1 cellular context compared by ENCODE assay signal in the genomic region with DNA sequence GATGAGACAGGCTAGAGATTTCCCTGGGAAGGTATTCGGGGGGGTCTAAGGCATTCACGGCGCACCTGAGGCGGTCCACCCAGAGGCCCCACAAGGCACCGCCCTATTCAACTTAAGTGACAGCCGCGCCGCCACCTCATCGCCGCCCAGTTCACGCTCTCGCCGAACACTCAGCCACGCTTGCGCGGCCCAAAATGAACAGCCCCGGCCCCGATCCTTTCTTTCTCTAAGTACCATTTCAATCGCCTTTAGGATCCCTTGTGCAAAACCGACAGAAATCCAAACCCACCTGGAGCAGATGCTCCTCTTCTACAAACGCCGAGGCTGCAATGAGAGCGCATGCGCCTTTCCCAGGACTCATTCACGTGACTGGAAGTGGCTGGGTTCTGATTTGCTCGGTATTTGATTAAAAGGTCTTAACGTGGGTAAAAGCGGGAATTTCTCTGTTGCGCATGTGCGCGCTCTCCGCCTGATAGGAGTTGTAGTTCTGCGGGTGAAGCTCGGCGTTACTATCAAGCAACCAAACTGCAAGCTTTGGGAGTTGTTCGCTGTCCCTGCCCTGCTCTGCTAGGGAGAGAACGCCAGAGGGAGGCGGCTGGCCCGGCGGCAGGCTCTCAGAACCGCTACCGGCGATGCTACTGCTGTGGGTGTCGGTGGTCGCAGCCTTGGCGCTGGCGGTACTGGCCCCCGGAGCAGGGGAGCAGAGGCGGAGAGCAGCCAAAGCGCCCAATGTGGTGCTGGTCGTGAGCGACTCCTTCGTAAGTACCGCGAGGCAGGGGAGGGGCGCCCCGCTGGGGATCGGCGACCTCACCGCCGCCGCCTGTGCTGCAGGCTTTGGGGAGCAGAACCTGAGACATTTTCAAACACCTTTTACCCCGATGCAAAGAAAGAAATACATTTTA.
TF ChIP-seq lines count a peak whose summit lies in the region.

A gene with protein sequence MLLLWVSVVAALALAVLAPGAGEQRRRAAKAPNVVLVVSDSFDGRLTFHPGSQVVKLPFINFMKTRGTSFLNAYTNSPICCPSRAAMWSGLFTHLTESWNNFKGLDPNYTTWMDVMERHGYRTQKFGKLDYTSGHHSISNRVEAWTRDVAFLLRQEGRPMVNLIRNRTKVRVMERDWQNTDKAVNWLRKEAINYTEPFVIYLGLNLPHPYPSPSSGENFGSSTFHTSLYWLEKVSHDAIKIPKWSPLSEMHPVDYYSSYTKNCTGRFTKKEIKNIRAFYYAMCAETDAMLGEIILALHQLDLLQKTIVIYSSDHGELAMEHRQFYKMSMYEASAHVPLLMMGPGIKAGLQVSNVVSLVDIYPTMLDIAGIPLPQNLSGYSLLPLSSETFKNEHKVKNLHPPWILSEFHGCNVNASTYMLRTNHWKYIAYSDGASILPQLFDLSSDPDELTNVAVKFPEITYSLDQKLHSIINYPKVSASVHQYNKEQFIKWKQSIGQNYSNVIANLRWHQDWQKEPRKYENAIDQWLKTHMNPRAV (plus strand): TSS at position 455 of the 902 bp plus-strand sequence. CDS start 178 bp downstream, at position 633.
A gene (minus strand): TSS at position 331 of the 902 bp plus-strand sequence. CDS start 7,827 bp downstream, outside the sequence.

TF ChIP-seq in SK-N-SH, 30 proteins besides CTCF, POLR2A, EP300 and RAD21 (continued from another document):
- TF ChIP-seq, protein P1, sequence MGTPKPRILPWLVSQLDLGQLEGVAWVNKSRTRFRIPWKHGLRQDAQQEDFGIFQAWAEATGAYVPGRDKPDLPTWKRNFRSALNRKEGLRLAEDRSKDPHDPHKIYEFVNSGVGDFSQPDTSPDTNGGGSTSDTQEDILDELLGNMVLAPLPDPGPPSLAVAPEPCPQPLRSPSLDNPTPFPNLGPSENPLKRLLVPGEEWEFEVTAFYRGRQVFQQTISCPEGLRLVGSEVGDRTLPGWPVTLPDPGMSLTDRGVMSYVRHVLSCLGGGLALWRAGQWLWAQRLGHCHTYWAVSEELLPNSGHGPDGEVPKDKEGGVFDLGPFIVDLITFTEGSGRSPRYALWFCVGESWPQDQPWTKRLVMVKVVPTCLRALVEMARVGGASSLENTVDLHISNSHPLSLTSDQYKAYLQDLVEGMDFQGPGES (IDR thresholded peaks at IDR 0.05; ENCODE audit: low read depth, low read length), result no peak
- no peak for TF ChIP-seq MEF2A (IDR thresholded peaks at IDR 0.05; ENCODE audit: borderline replicate concordance, low read depth)
- TF ChIP-seq TAF1 (IDR thresholded peaks at IDR 0.05; ENCODE audit: borderline replicate concordance, low read depth, low read length), result peak; percentile 63; the same call in 1 of the 2 replicates
- peak; percentile 45; the same call in 1 of the 2 replicates for TF ChIP-seq GABPA (IDR thresholded peaks at IDR 0.05; ENCODE audit: low read depth)
- no peak for TF ChIP-seq RFX5 (IDR thresholded peaks at IDR 0.05; ENCODE audit: low read length)
- TF ChIP-seq, protein P2, sequence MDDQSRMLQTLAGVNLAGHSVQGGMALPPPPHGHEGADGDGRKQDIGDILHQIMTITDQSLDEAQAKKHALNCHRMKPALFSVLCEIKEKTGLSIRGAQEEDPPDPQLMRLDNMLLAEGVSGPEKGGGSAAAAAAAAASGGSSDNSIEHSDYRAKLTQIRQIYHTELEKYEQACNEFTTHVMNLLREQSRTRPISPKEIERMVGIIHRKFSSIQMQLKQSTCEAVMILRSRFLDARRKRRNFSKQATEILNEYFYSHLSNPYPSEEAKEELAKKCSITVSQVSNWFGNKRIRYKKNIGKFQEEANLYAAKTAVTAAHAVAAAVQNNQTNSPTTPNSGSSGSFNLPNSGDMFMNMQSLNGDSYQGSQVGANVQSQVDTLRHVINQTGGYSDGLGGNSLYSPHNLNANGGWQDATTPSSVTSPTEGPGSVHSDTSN (IDR thresholded peaks at IDR 0.05), result peak; percentile 76
- TF ChIP-seq EZH2phosphoT487 (IDR thresholded peaks at IDR 0.05; ENCODE audit: borderline replicate concordance, low read depth), result no peak
- TF ChIP-seq TEAD4 (IDR thresholded peaks at IDR 0.05; ENCODE audit: borderline replicate concordance, insufficient read depth), result no peak
- TF ChIP-seq ELF1 (IDR thresholded peaks at IDR 0.05), result peak; percentile 38; the same call in 1 of the 2 replicates
- TF ChIP-seq, protein P3, sequence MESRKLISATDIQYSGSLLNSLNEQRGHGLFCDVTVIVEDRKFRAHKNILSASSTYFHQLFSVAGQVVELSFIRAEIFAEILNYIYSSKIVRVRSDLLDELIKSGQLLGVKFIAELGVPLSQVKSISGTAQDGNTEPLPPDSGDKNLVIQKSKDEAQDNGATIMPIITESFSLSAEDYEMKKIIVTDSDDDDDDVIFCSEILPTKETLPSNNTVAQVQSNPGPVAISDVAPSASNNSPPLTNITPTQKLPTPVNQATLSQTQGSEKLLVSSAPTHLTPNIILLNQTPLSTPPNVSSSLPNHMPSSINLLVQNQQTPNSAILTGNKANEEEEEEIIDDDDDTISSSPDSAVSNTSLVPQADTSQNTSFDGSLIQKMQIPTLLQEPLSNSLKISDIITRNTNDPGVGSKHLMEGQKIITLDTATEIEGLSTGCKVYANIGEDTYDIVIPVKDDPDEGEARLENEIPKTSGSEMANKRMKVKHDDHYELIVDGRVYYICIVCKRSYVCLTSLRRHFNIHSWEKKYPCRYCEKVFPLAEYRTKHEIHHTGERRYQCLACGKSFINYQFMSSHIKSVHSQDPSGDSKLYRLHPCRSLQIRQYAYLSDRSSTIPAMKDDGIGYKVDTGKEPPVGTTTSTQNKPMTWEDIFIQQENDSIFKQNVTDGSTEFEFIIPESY (IDR thresholded peaks at IDR 0.05; ENCODE audit: borderline replicate concordance, low read depth), result peak; percentile 75
- no peak for TF ChIP-seq FOXM1 (IDR thresholded peaks at IDR 0.05; ENCODE audit: low read depth)
- no peak for TF ChIP-seq FOSL2 (IDR thresholded peaks at IDR 0.05; ENCODE audit: borderline replicate concordance, low read depth)
- TF ChIP-seq RCOR1 (IDR thresholded peaks at IDR 0.05; ENCODE audit: low read length), result no peak
- TF ChIP-seq POLR2AphosphoS5 (IDR thresholded peaks at IDR 0.05; ENCODE audit: low read depth, low read length), result peak; percentile 86
- no peak for TF ChIP-seq NFIC (IDR thresholded peaks at IDR 0.05; ENCODE audit: borderline replicate concordance)
- TF ChIP-seq YY1 (IDR thresholded peaks at IDR 0.05; ENCODE audit: low read depth), result peak; percentile 60; the same call in 1 of the 2 replicates
- TF ChIP-seq, protein P4, sequence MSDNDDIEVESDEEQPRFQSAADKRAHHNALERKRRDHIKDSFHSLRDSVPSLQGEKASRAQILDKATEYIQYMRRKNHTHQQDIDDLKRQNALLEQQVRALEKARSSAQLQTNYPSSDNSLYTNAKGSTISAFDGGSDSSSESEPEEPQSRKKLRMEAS (IDR thresholded peaks at IDR 0.05; ENCODE audit: low read depth), result peak; percentile 90
- TF ChIP-seq, protein P5, sequence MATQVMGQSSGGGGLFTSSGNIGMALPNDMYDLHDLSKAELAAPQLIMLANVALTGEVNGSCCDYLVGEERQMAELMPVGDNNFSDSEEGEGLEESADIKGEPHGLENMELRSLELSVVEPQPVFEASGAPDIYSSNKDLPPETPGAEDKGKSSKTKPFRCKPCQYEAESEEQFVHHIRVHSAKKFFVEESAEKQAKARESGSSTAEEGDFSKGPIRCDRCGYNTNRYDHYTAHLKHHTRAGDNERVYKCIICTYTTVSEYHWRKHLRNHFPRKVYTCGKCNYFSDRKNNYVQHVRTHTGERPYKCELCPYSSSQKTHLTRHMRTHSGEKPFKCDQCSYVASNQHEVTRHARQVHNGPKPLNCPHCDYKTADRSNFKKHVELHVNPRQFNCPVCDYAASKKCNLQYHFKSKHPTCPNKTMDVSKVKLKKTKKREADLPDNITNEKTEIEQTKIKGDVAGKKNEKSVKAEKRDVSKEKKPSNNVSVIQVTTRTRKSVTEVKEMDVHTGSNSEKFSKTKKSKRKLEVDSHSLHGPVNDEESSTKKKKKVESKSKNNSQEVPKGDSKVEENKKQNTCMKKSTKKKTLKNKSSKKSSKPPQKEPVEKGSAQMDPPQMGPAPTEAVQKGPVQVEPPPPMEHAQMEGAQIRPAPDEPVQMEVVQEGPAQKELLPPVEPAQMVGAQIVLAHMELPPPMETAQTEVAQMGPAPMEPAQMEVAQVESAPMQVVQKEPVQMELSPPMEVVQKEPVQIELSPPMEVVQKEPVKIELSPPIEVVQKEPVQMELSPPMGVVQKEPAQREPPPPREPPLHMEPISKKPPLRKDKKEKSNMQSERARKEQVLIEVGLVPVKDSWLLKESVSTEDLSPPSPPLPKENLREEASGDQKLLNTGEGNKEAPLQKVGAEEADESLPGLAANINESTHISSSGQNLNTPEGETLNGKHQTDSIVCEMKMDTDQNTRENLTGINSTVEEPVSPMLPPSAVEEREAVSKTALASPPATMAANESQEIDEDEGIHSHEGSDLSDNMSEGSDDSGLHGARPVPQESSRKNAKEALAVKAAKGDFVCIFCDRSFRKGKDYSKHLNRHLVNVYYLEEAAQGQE (IDR thresholded peaks at IDR 0.05; ENCODE audit: low read depth, low read length), result 0 out of 2 replicates have a peak, but pooled peaks have one; percentile 7
- TF ChIP-seq NRF1 (IDR thresholded peaks at IDR 0.05; ENCODE audit: low read depth, low read length), result peak; percentile 99
- TF ChIP-seq, protein P6, sequence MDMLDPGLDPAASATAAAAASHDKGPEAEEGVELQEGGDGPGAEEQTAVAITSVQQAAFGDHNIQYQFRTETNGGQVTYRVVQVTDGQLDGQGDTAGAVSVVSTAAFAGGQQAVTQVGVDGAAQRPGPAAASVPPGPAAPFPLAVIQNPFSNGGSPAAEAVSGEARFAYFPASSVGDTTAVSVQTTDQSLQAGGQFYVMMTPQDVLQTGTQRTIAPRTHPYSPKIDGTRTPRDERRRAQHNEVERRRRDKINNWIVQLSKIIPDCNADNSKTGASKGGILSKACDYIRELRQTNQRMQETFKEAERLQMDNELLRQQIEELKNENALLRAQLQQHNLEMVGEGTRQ (IDR thresholded peaks at IDR 0.05; ENCODE audit: borderline replicate concordance, low read depth, low read length), result peak; percentile 71
- no peak for TF ChIP-seq JUND (IDR thresholded peaks at IDR 0.05)
- peak; percentile 82 for TF ChIP-seq CHD2 (IDR thresholded peaks at IDR 0.05; ENCODE audit: low read length, partially characterized antibody)
- no peak for TF ChIP-seq FOXJ3 (CRISPR knock-in tag; IDR thresholded peaks at IDR 0.05)
- TF ChIP-seq SMC3 (IDR thresholded peaks at IDR 0.05; ENCODE audit: low read depth, low read length), result 0 out of 2 replicates have a peak, but pooled peaks have one; percentile 20
- no peak for TF ChIP-seq RXRA (IDR thresholded peaks at IDR 0.05; ENCODE audit: borderline replicate concordance, low read depth)
- peak; percentile 61; the same call in 1 of the 2 replicates for TF ChIP-seq SIN3A (IDR thresholded peaks at IDR 0.05; ENCODE audit: borderline replicate concordance, low read depth, low read length)
- no peak for TF ChIP-seq GATA2 (CRISPR knock-in tag; IDR thresholded peaks at IDR 0.05)
